Comparison of ENCODE assay signal across 30 cellular contexts in genomic region chr2:169320561-169320960, GRCh38. TPM values are rescaled to one million over a fixed set of nuclear protein-coding genes. Genes with fewer than 3 reads are reported as not detected.
"Had no signal": no experiment of that assay in that cellular context is flagged by ENCODE, and none has a peak within 500 bp of the region (broad histone marks: within the 10 kb centered on the region; RNA-seq: fewer than 3 reads in every experiment).

No MANE protein-coding gene starts in this region.

- H3K4me1 Mint-ChIP-seq: naive B cell; natural killer cell; stimulated activated naive B cell treated with anti-CD40 and anti-IgM and Interleukin-4, amounts not matched to agents 10 μg/mL and 1 μg/mL and 100 μg/mL, for 72 hours had no signal

- H3K9me3 ChIP-seq: left ventricle myocardium inferior, neutrophil, psoas muscle, right lobe of liver, stomach, testis, thyroid gland, transverse colon, upper lobe of left lung had no signal

- H3K4me3 Mint-ChIP-seq: mesothelial cell of epicardium; naive B cell; natural killer cell; nephron progenitor cell; neural progenitor cell; stimulated activated naive B cell treated with anti-CD40 and anti-IgM and Interleukin-4, amounts not matched to agents 10 μg/mL and 1 μg/mL and 100 μg/mL, for 72 hours had no signal

- H3K4me2 ChIP-seq: hepatocyte, neural progenitor cell, smooth muscle cell had no signal

- H3K27ac Mint-ChIP-seq: mesothelial cell of epicardium; naive B cell; natural killer cell; nephron progenitor cell; neural progenitor cell; stimulated activated naive B cell treated with anti-CD40 and anti-IgM and Interleukin-4, amounts not matched to agents 10 μg/mL and 1 μg/mL and 100 μg/mL, for 72 hours had no signal

- H2AFZ ChIP-seq: hepatocyte, neural progenitor cell, parathyroid adenoma had no signal

- H3K79me2 ChIP-seq: hepatocyte, parathyroid adenoma had no signal

- H3K4me1 ChIP-seq: left ventricle myocardium inferior, parathyroid adenoma, psoas muscle, right lobe of liver, stomach, testis, transverse colon, upper lobe of left lung had no signal

- H3K27ac ChIP-seq: hepatocyte, left ventricle myocardium inferior, neural progenitor cell, neutrophil, parathyroid adenoma, psoas muscle, right lobe of liver, stomach, testis, thyroid gland, transverse colon, upper lobe of left lung had no signal

- H3K9ac ChIP-seq: neural progenitor cell, parathyroid adenoma had no signal

- H3K4me3 ChIP-seq: hepatocyte, left ventricle myocardium inferior, lung, neural progenitor cell, psoas muscle, right lobe of liver, smooth muscle cell, stomach, testis, thyroid gland, transverse colon, upper lobe of left lung had no signal

- H3K36me3 Mint-ChIP-seq: naive B cell; natural killer cell; stimulated activated naive B cell treated with anti-CD40 and anti-IgM and Interleukin-4, amounts not matched to agents 10 μg/mL and 1 μg/mL and 100 μg/mL, for 72 hours had no signal

- H3K36me3 ChIP-seq: left ventricle myocardium inferior, neutrophil, right lobe of liver, stomach, thyroid gland, transverse colon, upper lobe of left lung had no signal

- H3K27me3 ChIP-seq: hepatocyte, neural progenitor cell, right lobe of liver, testis, thyroid gland, upper lobe of left lung had no signal

- H3K9me3 Mint-ChIP-seq: mesothelial cell of epicardium, naive B cell, natural killer cell had no signal

- DNase-seq: islet precursor cell; left ventricle myocardium inferior; mesendoderm; naive B cell; natural killer cell; nephron progenitor cell; occipital lobe; psoas muscle; right lobe of liver; stimulated activated CD4-positive, alpha-beta T cell treated with anti-CD3 and anti-CD28 coated beads, Interleukin-1b, Interleukin-23, amount 100 ng/mL, for 48 hours; stimulated activated CD4-positive, alpha-beta T cell treated with anti-CD3 and anti-CD28 coated beads, Interleukin-2, amount 100 ng/mL, for 48 hours; stimulated activated CD4-positive, alpha-beta T cell treated with anti-CD3 and anti-CD28 coated beads, Interleukin-4, amount 100 ng/mL, for 4 hours; stimulated activated CD8-positive, alpha-beta memory T cell treated with anti-CD3 and anti-CD28 coated beads, Interleukin-4, amount 100 ng/mL, for 48 hours; stimulated activated naive B cell treated with anti-CD40 and anti-IgM and Interleukin-4, amounts not matched to agents 10 μg/mL and 1 μg/mL and 100 μg/mL, for 72 hours; stimulated activated naive CD8-positive, alpha-beta T cell treated with anti-CD3 and anti-CD28 coated beads, Interleukin-15, Interleukin-2, amounts not matched to agents 100 U/mL and 50 U/mL, for 24 hours; stomach; testis; thyroid gland; transverse colon; upper lobe of left lung had no signal

- ATAC-seq: natural killer cell; psoas muscle; right lobe of liver; stimulated activated naive B cell treated with anti-CD40 and anti-IgM and Interleukin-4, amounts not matched to agents 10 μg/mL and 1 μg/mL and 100 μg/mL, for 72 hours; stimulated activated naive CD8-positive, alpha-beta T cell treated with anti-CD3 and anti-CD28 coated beads, Interleukin-15, Interleukin-2, amounts not matched to agents 100 U/mL and 50 U/mL, for 24 hours had no signal

RNA-seq across cellular contexts. Expression of gene LRP2, which starts 41.8 kb away (rescaled TPM):
- total RNA-seq: mononuclear cell, natural killer cell, posterior vena cava, transverse colon had no signal
- polyA plus RNA-seq: psoas muscle, smooth muscle cell, urinary bladder had no signal
